ENCODE assay signal across 21 cellular contexts in genomic region chr16:81164481-81164880, GRCh38.
"Had no signal": no experiment of that assay in that cellular context is flagged by ENCODE, and none has a peak within 500 bp of the region (broad histone marks: within the 10 kb centered on the region; RNA-seq: fewer than 3 reads in every experiment).

No MANE protein-coding gene starts in this region.

- DNase-seq: activated CD4-positive, alpha-beta T cell treated with anti-CD3 and anti-CD28 coated beads for 4 hours; activated CD8-positive, alpha-beta memory T cell treated with anti-CD3 and anti-CD28 coated beads, Interleukin-2, amount 50 U/mL, for 48 hours; activated CD8-positive, alpha-beta T cell treated with anti-CD3 and anti-CD28 coated beads, Interleukin-2, amount 10 ng/mL, durations not matched to agents 7 days and 5 days; activated naive CD4-positive, alpha-beta T cell treated with anti-CD3 and anti-CD28 coated beads, Interleukin-2, amount 50 U/mL, for 16 hours; activated naive CD8-positive, alpha-beta T cell treated with anti-CD3 and anti-CD28 coated beads, Interleukin-2, amount 10 ng/mL, durations not matched to agents 7 days and 5 days; activated T-cell treated with anti-CD3 and anti-CD28 coated beads, Interleukin-2, amount 50 U/mL, for 1 hour; adrenal gland; anterior cingulate cortex; caudate nucleus; KG1; NCI-H1694; NCI-H2171; NCI-H2227 treated with DMSO at 0.1 percent for 48 hours; NCI-H446 treated with DMSO at 0.1 percent for 48 hours; NCI-H524 treated with DMSO at 0.1 percent for 48 hours; NCI-H774; NK-92 treated with Interleukin-12 subunit alpha and Interleukin-12 subunit beta, amount 100 ng/mL, for 24 hours; OCI-M1; SHP77 treated with DMSO at 0.1 percent for 48 hours had no signal

- ATAC-seq: activated CD4-positive, CD25-positive, alpha-beta regulatory T cell treated with anti-CD3 and anti-CD28 coated beads, Interleukin-2, amount 50 U/mL, for 24 hours; activated CD8-positive, alpha-beta T cell treated with anti-CD3 and anti-CD28 coated beads, Interleukin-2, amount 10 ng/mL, durations not matched to agents 7 days and 5 days had no signal

- H3K9me3 ChIP-seq: adrenal gland had no signal

- H3K36me3 ChIP-seq: adrenal gland had no signal

- H3K4me1 ChIP-seq: adrenal gland had no signal

- H3K27ac ChIP-seq: adrenal gland had no signal

- FAIRE-seq: RCC 7860 had no signal

- H3K4me3 ChIP-seq: adrenal gland had no signal

- H3K27me3 ChIP-seq: adrenal gland had no signal
